Comparison of ENCODE assay signal across 1 cellular context in genomic region chr17:59428896-59429460, GRCh38.
TF ChIP-seq lines count a peak whose summit lies in the region.

No MANE protein-coding gene starts in this region.

TF ChIP-seq in GM23338, 12 proteins besides CTCF, POLR2A, EP300 and RAD21 (continued from another document):
- no peak for TF ChIP-seq REST (IDR thresholded peaks at IDR 0.05; ENCODE audit: unreplicated experiment)
- TF ChIP-seq NANOG (IDR thresholded peaks at IDR 0.05; ENCODE audit: borderline replicate concordance): no peak
- no peak for TF ChIP-seq EZH2 (IDR thresholded peaks at IDR 0.05; ENCODE audit: low read depth, unreplicated experiment)
- no peak for TF ChIP-seq EZH2phosphoT487 (IDR thresholded peaks at IDR 0.05; ENCODE audit: unreplicated experiment)
